Comparison of ENCODE assay signal across 10 cellular contexts in genomic region chr17:48795444-48796162, GRCh38. TPM values are rescaled to one million over a fixed set of nuclear protein-coding genes. Genes with fewer than 3 reads are reported as not detected.
DNase-seq lines count a peak whose midpoint lies in the region; ATAC-seq and TF ChIP-seq lines count a peak whose summit lies in the region.
"Had no signal": no experiment of that assay in that cellular context is flagged by ENCODE, and none has a peak within 500 bp of the region (broad histone marks: within the 10 kb centered on the region; RNA-seq: fewer than 3 reads in every experiment).

No MANE protein-coding gene starts in this region.

- intact Hi-C loops in IMR-90 (cut with micrococcal nuclease): no loop called here

- no peak overlapping the region for H3K56ac ChIP-seq in IMR-90 (ENCODE audit: extremely low read depth, insufficient read depth, low read length)

- H3K4me2 ChIP-seq in IMR-90 (ENCODE audit: low read depth, low read length): no peak overlapping the region; the same call in none of the 2 replicates

- no peaks in the 10 kb centered on the region for H3K79me1 ChIP-seq in IMR-90 (ENCODE audit: low read depth in 1 of 2, low read length in 2 of 2)

- 52% methylated on average over 3 of the region's 10 CpGs; no CpG with 5 or more reads in 1 of the 2 experiments for WGBS in IMR-90 (ENCODE audit: extremely low coverage in 2 of 2, insufficient read length in 1 of 2), 2 experiments

- H3K9ac ChIP-seq in IMR-90 (ENCODE audit: low read depth, low read length): no peak overlapping the region

- peak overlapping the region in 1 of 2 experiments; percentile 66; a peak in 2 of 4 replicates for H4K8ac ChIP-seq in IMR-90 (ENCODE audit: low read depth in 2 of 2, low read length in 2 of 2)

- H3K18ac ChIP-seq in IMR-90 (ENCODE audit: low read depth, low read length): peak overlapping the region; percentile 50

- no peaks in the 10 kb centered on the region for H3K36me3 ChIP-seq in IMR-90 (ENCODE audit: control insufficient read depth, insufficient read depth, low read length)

- no peaks in the 10 kb centered on the region for H3K9me3 ChIP-seq in IMR-90 (ENCODE audit: control insufficient read depth, insufficient read depth, low read length)

- peak overlapping the region; percentile 45; the same call in 1 of the 2 replicates for H3K23ac ChIP-seq in IMR-90 (ENCODE audit: low read depth, low read length)

- H4K5ac ChIP-seq in IMR-90 (ENCODE audit: low read depth, low read length): peak overlapping the region; percentile 28; the same call in 1 of the 2 replicates

- H3K9me1 ChIP-seq in IMR-90 (ENCODE audit: insufficient read depth, low read length): peaks cover 20% of the 10 kb centered on the region

- peak overlapping the region; percentile 93 for H2BK20ac ChIP-seq in IMR-90 (ENCODE audit: low read depth, low read length)

- no TSS peak for BruUV-seq in IMR-90 (replicated peaks; lab: Mats Ljungman, UMichigan)

- ATAC-seq in IMR-90 (ENCODE audit: low read depth) (peak; percentile 74), GM19395 (IDR thresholded peaks at IDR 0.05; ENCODE audit: unreplicated experiment) (no peak)

- TF ChIP-seq CTCF in AG10803 (conservative IDR thresholded peaks at IDR 0.05; ENCODE audit: low read length) (no peak), IMR-90 (conservative IDR thresholded peaks at IDR 0.05; ENCODE audit: low read depth, low read length) (no peak), epithelial cell of esophagus (IDR thresholded peaks at IDR 0.05; ENCODE audit: insufficient read depth, low read depth, low read length, missing control alignments) (no peak)

- in situ Hi-C loops in IMR-90 (cut with MboI; ENCODE audit: low sequenced_read_pairs): no loop called here

- TF ChIP-seq POLR2A in IMR-90 (IDR thresholded peaks at IDR 0.05; ENCODE audit: low read depth, low read length): no peak

- H2BK120ac ChIP-seq in IMR-90 (ENCODE audit: low read depth, low read length): peak overlapping the region; percentile 71

- H3K27ac ChIP-seq in IMR-90 (ENCODE audit: insufficient read depth, low read length): peak overlapping the region; percentile 16; the same call in 1 of the 2 replicates

- H3K27me3 ChIP-seq in IMR-90 (ENCODE audit: control insufficient read depth, insufficient read depth, low read length): peaks cover 3% of the 10 kb centered on the region

- no peaks in the 10 kb centered on the region for H4K20me1 ChIP-seq in IMR-90 (ENCODE audit: insufficient read depth, low read length)

- no peak overlapping the region for H2AK9ac ChIP-seq in IMR-90 (replicated peaks; ENCODE audit: low read depth, low read length, poor library complexity)

- peak overlapping the region; percentile 71; the same call in 2 of the 3 replicates for H2BK15ac ChIP-seq in IMR-90 (ENCODE audit: low read depth, low read length)

- H3K14ac ChIP-seq in IMR-90 (replicated peaks; ENCODE audit: low read depth, low read length): peak overlapping the region; percentile 65

- DNase-seq in AG10803 (ENCODE audit: low read depth) (peak; percentile 93), IMR-90 (peak; percentile 81), epithelial cell of esophagus (ENCODE audit: low read depth) (peak; percentile 40), mucosa of gallbladder (ENCODE audit: low spot score) (peak; percentile 78), NCI-H2029 treated with DMSO at 0.1 percent for 48 hours (lab: John Stamatoyannopoulos, UW) (no peak), SHP77 treated with DMSO at 0.1 percent for 48 hours (lab: John Stamatoyannopoulos, UW) (no peak)
- no peak for DNase-seq in stimulated activated naive CD4-positive, alpha-beta T cell (lab: John Stamatoyannopoulos, UW)
- DNase-seq: activated B cell treated with CpG ODN at 0.5 μM for 24 hours; activated naive CD4-positive, alpha-beta T cell treated with Interleukin-2 at 50 U/mL for 16 hours had no signal

- dilution Hi-C loops in IMR-90 (cut with HindIII; ENCODE audit: low sequenced_read_pairs, unreplicated experiment): no loop called here

- peak overlapping the region; percentile 55 for H4K91ac ChIP-seq in IMR-90 (ENCODE audit: insufficient read depth, low read depth, low read length)

- H3K4ac ChIP-seq in IMR-90 (ENCODE audit: low read depth, low read length): peak overlapping the region; percentile 69; the same call in 1 of the 2 replicates

- H3K4me3 ChIP-seq in AG10803 (ENCODE audit: low read length): no peak overlapping the region
- no peak overlapping the region for H3K4me3 ChIP-seq in IMR-90 (ENCODE audit: insufficient read depth, low read depth, low read length)
- no peak overlapping the region for H3K4me3 ChIP-seq in epithelial cell of esophagus (ENCODE audit: low read length)

- no peak for TF ChIP-seq RAD21 in IMR-90 (IDR thresholded peaks at IDR 0.05; ENCODE audit: low read length)

- CTCF ChIA-PET in IMR-90 (lab: Yijun Ruan, JAX): no interaction called here

- peaks cover 14% of the 10 kb centered on the region for H3K4me1 ChIP-seq in IMR-90 (ENCODE audit: control insufficient read depth, insufficient read depth, low read length)

- peak overlapping the region; percentile 68 for H2AFZ ChIP-seq in IMR-90 (replicated peaks; ENCODE audit: low read length, poor library complexity)

- peak overlapping the region; percentile 69 for H2BK5ac ChIP-seq in IMR-90 (ENCODE audit: low read depth, low read length, poor library complexity, severe bottlenecking)

- H2AK5ac ChIP-seq in IMR-90 (ENCODE audit: low read depth, low read length): peak overlapping the region; percentile 27; the same call in 1 of the 2 replicates

- POLR2A ChIA-PET in IMR-90 (lab: Charles Lee; ENCODE audit: unreplicated experiment): no interaction called here

TF ChIP-seq in IMR-90, 13 proteins besides CTCF, POLR2A, EP300 and RAD21:
- TF ChIP-seq USF2 (IDR thresholded peaks at IDR 0.05; ENCODE audit: low read depth, low read length) (peak; percentile 13; the same call in 1 of the 2 replicates), MAZ (IDR thresholded peaks at IDR 0.05; ENCODE audit: borderline replicate concordance, low read depth, low read length) (0 out of 2 replicates have a peak, but pooled peaks have one; percentile 53), CEBPB (IDR thresholded peaks at IDR 0.05; ENCODE audit: low read depth, low read length) (peak; percentile 89), SMC3 (IDR thresholded peaks at IDR 0.05; ENCODE audit: low read depth, low read length) (no peak), BHLHE40 (IDR thresholded peaks at IDR 0.05; ENCODE audit: low read depth, low read length) (peak; percentile 74), MXI1 (IDR thresholded peaks at IDR 0.05; ENCODE audit: borderline replicate concordance, low read depth, low read length) (no peak), CHD1 (IDR thresholded peaks at IDR 0.05; ENCODE audit: low read depth, low read length) (no peak), RFX5 (IDR thresholded peaks at IDR 0.05; ENCODE audit: low read depth, low read length) (no peak), MAFK (IDR thresholded peaks at IDR 0.05; ENCODE audit: low read depth, low read length) (no peak), NFE2L2 (IDR thresholded peaks at IDR 0.05; ENCODE audit: low read depth, low read length) (no peak), RCOR1 (IDR thresholded peaks at IDR 0.05; ENCODE audit: insufficient replicate concordance, low read length) (no peak), FOS (IDR thresholded peaks at IDR 0.05; ENCODE audit: low read depth, low read length) (peak; percentile 52)
- TF ChIP-seq, protein P1, sequence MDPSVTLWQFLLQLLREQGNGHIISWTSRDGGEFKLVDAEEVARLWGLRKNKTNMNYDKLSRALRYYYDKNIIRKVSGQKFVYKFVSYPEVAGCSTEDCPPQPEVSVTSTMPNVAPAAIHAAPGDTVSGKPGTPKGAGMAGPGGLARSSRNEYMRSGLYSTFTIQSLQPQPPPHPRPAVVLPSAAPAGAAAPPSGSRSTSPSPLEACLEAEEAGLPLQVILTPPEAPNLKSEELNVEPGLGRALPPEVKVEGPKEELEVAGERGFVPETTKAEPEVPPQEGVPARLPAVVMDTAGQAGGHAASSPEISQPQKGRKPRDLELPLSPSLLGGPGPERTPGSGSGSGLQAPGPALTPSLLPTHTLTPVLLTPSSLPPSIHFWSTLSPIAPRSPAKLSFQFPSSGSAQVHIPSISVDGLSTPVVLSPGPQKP (IDR thresholded peaks at IDR 0.05; ENCODE audit: borderline replicate concordance, low read depth, low read length): no peak

RNA-seq across cellular contexts. Expression of gene TTLL6, which starts 21.4 kb away (rescaled TPM):
- total RNA-seq in IMR-90 (2012; rRNA removed) (not detected in 2 replicates), mucosa of gallbladder (5.1 TPM)
- polyA plus RNA-seq in IMR-90 (2012; rRNA removed): not detected in 2 replicates
- polyA plus RNA-seq in IMR-90 (2012; cell fraction: cytosol; rRNA removed): not detected in 2 replicates
- 0.07 and 0.21 TPM in 2 replicates for polyA plus RNA-seq in IMR-90 (2012; cell fraction: nucleus; rRNA removed; ENCODE audit: low replicate concordance)
- total RNA-seq: activated B cell treated with CpG ODN at 0.5 μM for 24 hours had no signal

RNA-seq across cellular contexts. Expression of gene CALCOCO2, which starts 35.2 kb away (rescaled TPM):
- total RNA-seq in IMR-90 (2012; rRNA removed) (32.2 and 53.4 TPM in 2 replicates), mucosa of gallbladder (163 TPM)
- polyA plus RNA-seq in IMR-90 (2012; rRNA removed): 31.1 and 35.9 TPM in 2 replicates
- 6.7 and 15.7 TPM in 2 replicates for polyA plus RNA-seq in IMR-90 (2012; cell fraction: cytosol; rRNA removed)
- polyA plus RNA-seq in IMR-90 (2012; cell fraction: nucleus; rRNA removed; ENCODE audit: low replicate concordance): 7.9 and 49.3 TPM in 2 replicates

Comparison
In these comparisons a context has a peak if more than half of its experiments do, and no peak if none do; other contexts are left out.
1. DNase-seq: peak in AG10803 (single experiment), IMR-90 (single experiment), epithelial cell of esophagus (single experiment) and mucosa of gallbladder (single experiment); none in NCI-H2029 treated with DMSO at 0.1 percent for 48 hours (single experiment), stimulated activated naive CD4-positive, alpha-beta T cell (0 of 6) and SHP77 treated with DMSO at 0.1 percent for 48 hours (single experiment).